9 cellular contexts compared by ENCODE assay signal in the genomic region with DNA sequence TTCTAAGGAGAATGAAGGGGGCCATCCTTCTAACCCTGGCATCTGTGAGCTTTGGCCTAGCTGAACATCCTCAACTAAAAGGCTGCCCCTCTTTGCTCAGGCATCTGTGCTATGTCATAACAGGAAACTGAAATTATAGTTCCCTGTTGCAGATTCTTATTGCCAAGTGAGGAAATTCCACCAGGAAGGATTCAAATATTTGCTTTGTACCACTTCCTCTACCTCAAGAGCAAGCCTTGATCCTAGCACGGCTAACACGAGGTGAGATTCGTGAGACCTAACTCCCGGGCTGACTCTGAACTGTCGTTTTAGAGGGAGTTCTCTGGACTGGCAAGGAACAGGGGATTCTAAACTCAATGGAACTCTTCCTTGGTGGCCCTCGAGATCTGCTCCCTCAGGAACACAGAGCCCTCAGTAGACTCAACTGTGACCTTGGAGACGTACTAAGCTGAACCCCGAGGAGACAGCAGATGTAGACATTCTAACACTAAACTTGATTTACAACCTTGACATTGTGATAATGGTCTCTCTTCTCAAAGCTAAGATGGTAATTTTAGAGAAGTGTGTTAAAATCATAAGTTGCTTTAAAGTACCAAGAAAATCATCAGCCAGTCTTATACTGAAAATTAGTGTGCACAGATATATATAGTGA. TPM values are rescaled to one million over a fixed set of nuclear protein-coding genes. Genes with fewer than 3 reads are reported as not detected.
DNase-seq lines count a peak whose midpoint lies in the region; ATAC-seq and TF ChIP-seq lines count a peak whose summit lies in the region.
"Had no signal": no experiment of that assay in that cellular context is flagged by ENCODE, and none has a peak within 500 bp of the region (broad histone marks: within the 10 kb centered on the region; RNA-seq: fewer than 3 reads in every experiment).

No MANE protein-coding gene starts in this region.

- H4K91ac ChIP-seq in neuronal stem cell (ENCODE audit: low read depth, low read length, poor library complexity), result no peak overlapping the region

- no peak overlapping the region for H2AK5ac ChIP-seq in neuronal stem cell (ENCODE audit: low read depth, low read length)

- H3K4ac ChIP-seq in neuronal stem cell (ENCODE audit: low read length), result no peak overlapping the region

- no peak overlapping the region for H3K4me3 ChIP-seq in sigmoid colon
- no peak overlapping the region for H3K4me3 ChIP-seq in neuronal stem cell (ENCODE audit: low read length in 2 of 2)

- no peak overlapping the region for H2BK120ac ChIP-seq in neuronal stem cell (ENCODE audit: low read depth, low read length)

- ATAC-seq in GM21529 (IDR thresholded peaks at IDR 0.05; ENCODE audit: unreplicated experiment), result no peak

- DNase-seq in ELR (ENCODE audit: low read depth), result peak; percentile 50
- peak; percentile 71 to 85 for DNase-seq in NOMO-1 (lab: John Stamatoyannopoulos, UW; ENCODE audit: unreplicated experiment in 2 of 2)
- DNase-seq in epithelial cell of prostate (ENCODE audit: low read depth, low spot score), result no peak
- DNase-seq in sigmoid colon, result no peak
- no peak for DNase-seq in neuronal stem cell (ENCODE audit: low spot score)
- DNase-seq in DMS114 treated with DMSO at 0.1 percent for 48 hours (lab: John Stamatoyannopoulos, UW; ENCODE audit: unreplicated experiment), result no peak
- no peak for DNase-seq in ureter (ENCODE audit: low spot score)
- DNase-seq: NCI-H524 treated with DMSO at 0.1 percent for 48 hours had no signal

- no peak overlapping the region for H3K18ac ChIP-seq in neuronal stem cell (ENCODE audit: low read length)

- H2BK15ac ChIP-seq in neuronal stem cell (ENCODE audit: low read length), result no peak overlapping the region

- no peak overlapping the region for H2BK5ac ChIP-seq in neuronal stem cell (ENCODE audit: low read length)

- H4K8ac ChIP-seq in neuronal stem cell (ENCODE audit: low read depth, low read length), result no peak overlapping the region

- peak overlapping the region; percentile 47 for H3K27ac ChIP-seq in epithelial cell of prostate
- peak overlapping the region; percentile 43 to 75 (median 59) for H3K27ac ChIP-seq in sigmoid colon
- H3K27ac ChIP-seq in neuronal stem cell (replicated peaks; ENCODE audit: low read length), result no peak overlapping the region

- TF ChIP-seq CTCF in sigmoid colon (IDR thresholded peaks at IDR 0.05), result no peak

- TF ChIP-seq POLR2A in sigmoid colon (IDR thresholded peaks at IDR 0.05), result no peak

- H3K27me3 ChIP-seq in sigmoid colon, result no peaks in the 10 kb centered on the region
- no peaks in the 10 kb centered on the region for H3K27me3 ChIP-seq in neuronal stem cell (ENCODE audit: control insufficient read depth in 3 of 3, insufficient read depth in 3 of 3, low read depth in 1 of 3, low read length in 3 of 3)

- H3K9me3 ChIP-seq in sigmoid colon (no peaks in the 10 kb centered on the region), neuronal stem cell (replicated peaks in 1 of 2; ENCODE audit: control insufficient read depth in 2 of 2, insufficient read depth in 1 of 2, low read depth in 1 of 2, low read length in 2 of 2) (no peaks in the 10 kb centered on the region)

- H3K4me1 ChIP-seq in sigmoid colon (peaks cover 0 to 34% (median 26%) of the 10 kb centered on the region in 4 donors), neuronal stem cell (ENCODE audit: control insufficient read depth in 2 of 2, insufficient read depth in 1 of 2, low read depth in 1 of 2, low read length in 2 of 2) (peaks cover 1 to 3% of the 10 kb centered on the region in 2 donors)

- no peak for TF ChIP-seq EP300 in sigmoid colon (IDR thresholded peaks at IDR 0.05)

- H3K4me2 ChIP-seq in neuronal stem cell (ENCODE audit: insufficient read depth, low read length, poor library complexity, severe bottlenecking), result no peak overlapping the region

- H3K23ac ChIP-seq in neuronal stem cell (ENCODE audit: low read depth, low read length, poor library complexity), result no peak overlapping the region

- no peak overlapping the region for H2BK12ac ChIP-seq in neuronal stem cell (ENCODE audit: low read length)

- 13 to 25% methylated on average over 8 of the region's 8 CpGs for WGBS in sigmoid colon, 2 donors
- WGBS in neuronal stem cell (ENCODE audit: extremely low coverage in 2 of 2, insufficient read length in 2 of 2, insufficient replicate concordance in 1 of 2), 2 donors, result no CpG with 5 or more reads among the region's 8 CpGs

- no peak overlapping the region for H3K9ac ChIP-seq in neuronal stem cell (ENCODE audit: low read depth, low read length, poor library complexity)

- intact Hi-C loops in sigmoid colon (cut with DNase I), result no loop called here

- peaks cover 0 to under 1% (median 0%) of the 10 kb centered on the region in 4 donors for H3K36me3 ChIP-seq in sigmoid colon
- H3K36me3 ChIP-seq in neuronal stem cell (replicated peaks in 1 of 2; ENCODE audit: control insufficient read depth in 2 of 2, insufficient read depth in 2 of 2, low read length in 2 of 2), result peaks cover 0 to 37% of the 10 kb centered on the region in 2 donors

- no peak overlapping the region for H2AFZ ChIP-seq in neuronal stem cell (ENCODE audit: low read length)

- H3K79me1 ChIP-seq in neuronal stem cell (ENCODE audit: low read depth, low read length), result peaks cover 3% of the 10 kb centered on the region

- no peak overlapping the region for H3K14ac ChIP-seq in neuronal stem cell (ENCODE audit: low read length)

RNA-seq across cellular contexts. Expression of a gene that starts 4.2 kb away (rescaled TPM):
- total RNA-seq in sigmoid colon (100 to 1,000 TPM in 3 of 4 donors, 10 to 100 TPM in 1; 95.7 to 116 (median 103) TPM), ureter (108 TPM)
- 10 to 100 TPM; 60.3 to 75.7 (median 63.4) TPM for polyA plus RNA-seq in sigmoid colon
- polyA plus RNA-seq in neuronal stem cell (2013, experiment 1 of 2), result 73.0 TPM
- polyA plus RNA-seq in neuronal stem cell (2013, experiment 2 of 2), result 75.2 TPM

RNA-seq across cellular contexts. Expression of a gene that starts 43.9 kb away (rescaled TPM):
- total RNA-seq in sigmoid colon, result 10 to 100 TPM; 31.3 to 43.6 (median 37.8) TPM
- polyA plus RNA-seq in sigmoid colon, result 10 to 100 TPM; 10.7 to 12.9 (median 10.8) TPM
- 14.3 TPM for polyA plus RNA-seq in neuronal stem cell (2013, experiment 1 of 2)
- 14.6 TPM for polyA plus RNA-seq in neuronal stem cell (2013, experiment 2 of 2)
- 19.8 TPM for total RNA-seq in ureter

RNA-seq across cellular contexts. Expression of a gene that starts 59.7 kb away (rescaled TPM):
- total RNA-seq in sigmoid colon (not detected), ureter (not detected)
- polyA plus RNA-seq in sigmoid colon, result 10 to 100 TPM; 76.3 to 92.5 (median 77.0) TPM
- polyA plus RNA-seq in neuronal stem cell (2013, experiment 1 of 2), result not detected
- polyA plus RNA-seq in neuronal stem cell (2013, experiment 2 of 2), result not detected

Comparison
In these comparisons a context has a peak if more than half of its experiments do, and no peak if none do; other contexts are left out.
1. DNase-seq: peak in ELR (single experiment) and NOMO-1 (2 of 2); none in epithelial cell of prostate (single experiment), sigmoid colon (single experiment), neuronal stem cell (single experiment), DMS114 treated with DMSO at 0.1 percent for 48 hours (single experiment) and ureter (single experiment).